Comparison of ENCODE assay signal across 19 cellular contexts in the genomic region with DNA sequence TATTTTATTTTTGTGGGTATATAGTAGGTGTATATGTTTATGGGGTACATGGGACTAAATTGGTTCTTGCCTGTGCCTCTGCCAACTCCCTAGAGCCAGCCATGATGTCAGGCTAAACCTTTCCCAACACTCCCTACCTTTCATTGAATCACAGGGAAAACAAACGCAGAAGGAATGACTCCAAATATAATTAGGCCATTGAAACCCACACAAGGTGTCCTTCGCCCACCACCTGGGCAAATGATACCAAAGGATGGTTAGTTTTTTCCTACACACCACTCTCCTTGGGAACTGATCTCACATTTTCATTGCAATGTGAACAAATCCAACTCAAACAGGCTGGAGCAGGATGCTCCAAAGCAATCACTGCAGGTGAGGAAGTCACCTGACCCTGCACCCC. TPM values are rescaled to one million over a fixed set of nuclear protein-coding genes. Genes with fewer than 3 reads are reported as not detected.
DNase-seq lines count a peak whose midpoint lies in the region; ATAC-seq and TF ChIP-seq lines count a peak whose summit lies in the region.
"Had no signal": no experiment of that assay in that cellular context is flagged by ENCODE, and none has a peak within 500 bp of the region (broad histone marks: within the 10 kb centered on the region; RNA-seq: fewer than 3 reads in every experiment).

No MANE protein-coding gene starts in this region.

- H3K9me3 Mint-ChIP-seq in activated CD8-positive, alpha-beta T cell treated with anti-CD3 and anti-CD28 coated beads, Interleukin-2, amount 10 ng/mL, durations not matched to agents 7 days and 5 days (ENCODE audit: insufficient read depth): no peaks in the 10 kb centered on the region
- no peaks in the 10 kb centered on the region for H3K9me3 Mint-ChIP-seq in activated CD8-positive, alpha-beta T cell treated with anti-CD3 and anti-CD28 coated beads for 36 hours
- H3K9me3 Mint-ChIP-seq in progenitor cell of endocrine pancreas (ENCODE audit: low read depth): no peaks in the 10 kb centered on the region
- H3K9me3 Mint-ChIP-seq: CD4-positive, alpha-beta T cell had no signal

- peaks cover 18 to 27% of the 10 kb centered on the region in 2 experiments for H3K36me3 ChIP-seq in HEK293 (ENCODE audit: control insufficient read depth in 2 of 2, insufficient read depth in 1 of 2, low read length in 2 of 2)

- peaks cover 25% of the 10 kb centered on the region for H3K36me3 Mint-ChIP-seq in activated CD8-positive, alpha-beta T cell treated with anti-CD3 and anti-CD28 coated beads, Interleukin-2, amount 10 ng/mL, durations not matched to agents 7 days and 5 days (ENCODE audit: low read depth)
- peaks cover 15% of the 10 kb centered on the region for H3K36me3 Mint-ChIP-seq in activated CD8-positive, alpha-beta T cell treated with anti-CD3 and anti-CD28 coated beads for 36 hours (ENCODE audit: low read depth)
- peaks cover 14% of the 10 kb centered on the region for H3K36me3 Mint-ChIP-seq in progenitor cell of endocrine pancreas (ENCODE audit: insufficient read depth)

- ATAC-seq in activated CD8-positive, alpha-beta T cell treated with anti-CD3 and anti-CD28 coated beads, Interleukin-2, amount 10 ng/mL, durations not matched to agents 7 days and 5 days: no peak
- no peak for ATAC-seq in activated CD8-positive, alpha-beta T cell treated with anti-CD3 and anti-CD28 coated beads for 36 hours
- no peak for ATAC-seq in GM21381 (IDR thresholded peaks at IDR 0.05; ENCODE audit: unreplicated experiment)
- ATAC-seq: Panc1, Right ventricle myocardium inferior had no signal

- H3K9me3 ChIP-seq in HEK293 (ENCODE audit: control insufficient read depth, insufficient read depth, low read depth, low read length): no peaks in the 10 kb centered on the region
- H3K9me3 ChIP-seq: MG63, SK-N-SH had no signal

- intact Hi-C loops in activated CD8-positive, alpha-beta T cell treated with anti-CD3 and anti-CD28 coated beads for 36 hours (cut with micrococcal nuclease): no loop called here

- DNase-seq in activated CD8-positive, alpha-beta T cell treated with anti-CD3 and anti-CD28 coated beads, Interleukin-2, amount 10 ng/mL, durations not matched to agents 7 days and 5 days: peak; percentile 9
- DNase-seq in activated CD8-positive, alpha-beta T cell treated with anti-CD3 and anti-CD28 coated beads for 36 hours: no peak
- no peak for DNase-seq in progenitor cell of endocrine pancreas (ENCODE audit: low spot score, unreplicated experiment)
- DNase-seq in cerebellar nuclear complex (lab: John Stamatoyannopoulos, UW): no peak
- DNase-seq: ACHN; CD4-positive, alpha-beta T cell; H7; MG63; NCI-H1092 treated with DMSO at 0.1 percent for 48 hours; NCI-H187 treated with DMSO at 0.1 percent for 48 hours; NCI-H226; NCI-H774; SK-N-SH had no signal

- H3K27me3 Mint-ChIP-seq in activated CD8-positive, alpha-beta T cell treated with anti-CD3 and anti-CD28 coated beads, Interleukin-2, amount 10 ng/mL, durations not matched to agents 7 days and 5 days (ENCODE audit: low read depth): no peaks in the 10 kb centered on the region
- H3K27me3 Mint-ChIP-seq in activated CD8-positive, alpha-beta T cell treated with anti-CD3 and anti-CD28 coated beads for 36 hours: no peaks in the 10 kb centered on the region
- H3K27me3 Mint-ChIP-seq in progenitor cell of endocrine pancreas: no peaks in the 10 kb centered on the region
- H3K27me3 Mint-ChIP-seq: CD4-positive, alpha-beta T cell had no signal

- H3K27ac Mint-ChIP-seq in activated CD8-positive, alpha-beta T cell treated with anti-CD3 and anti-CD28 coated beads, Interleukin-2, amount 10 ng/mL, durations not matched to agents 7 days and 5 days: no peak overlapping the region
- H3K27ac Mint-ChIP-seq in activated CD8-positive, alpha-beta T cell treated with anti-CD3 and anti-CD28 coated beads for 36 hours: no peak overlapping the region
- H3K27ac Mint-ChIP-seq in progenitor cell of endocrine pancreas: peak overlapping the region; percentile 11
- H3K27ac Mint-ChIP-seq: CD4-positive, alpha-beta T cell had no signal

- no peak for TF ChIP-seq CTCF in activated CD8-positive, alpha-beta T cell treated with anti-CD3 and anti-CD28 coated beads for 36 hours (IDR thresholded peaks at IDR 0.05)
- TF ChIP-seq CTCF in HEK293 (tag by site-specific recombination; IDR thresholded peaks at IDR 0.05) (no peak), VCaP (conservative IDR thresholded peaks at IDR 0.05) (no peak), progenitor cell of endocrine pancreas (IDR thresholded peaks at IDR 0.05; ENCODE audit: unreplicated experiment) (no peak)

- CTCF ChIA-PET in activated CD8-positive, alpha-beta T cell treated with anti-CD3 and anti-CD28 coated beads, Interleukin-2, amount 10 ng/mL, durations not matched to agents 7 days and 5 days (lab: Charles Lee): no interaction called here
- CTCF ChIA-PET in activated CD8-positive, alpha-beta T cell treated with anti-CD3 and anti-CD28 coated beads for 36 hours (lab: Charles Lee): interaction anchor here (1.3 to 1.6 kb wide), 3 partner anchors 12 to 85 kb away, joined by 3 to 5 read pairs (median 3); no protein-coding TSS in a partner anchor
- CTCF ChIA-PET in HEK293 (lab: Yijun Ruan, JAX): interaction anchor here (0.7 to 4.3 kb wide), 3 partner anchors 76 to 334 kb away, joined by 3 to 17 read pairs (median 4); no protein-coding TSS in a partner anchor

- no peaks in the 10 kb centered on the region for H3K4me1 Mint-ChIP-seq in activated CD8-positive, alpha-beta T cell treated with anti-CD3 and anti-CD28 coated beads, Interleukin-2, amount 10 ng/mL, durations not matched to agents 7 days and 5 days (ENCODE audit: low read depth)
- H3K4me1 Mint-ChIP-seq in activated CD8-positive, alpha-beta T cell treated with anti-CD3 and anti-CD28 coated beads for 36 hours (ENCODE audit: low read depth): no peaks in the 10 kb centered on the region
- peaks cover 12% of the 10 kb centered on the region for H3K4me1 Mint-ChIP-seq in progenitor cell of endocrine pancreas (ENCODE audit: low read depth)

- no peak overlapping the region for H3K4me3 ChIP-seq in HEK293 (ENCODE audit: low read depth, low read length)
- H3K4me3 ChIP-seq: MG63 had no signal

- H3K4me1 ChIP-seq in HEK293 (ENCODE audit: control insufficient read depth, insufficient read depth, low read length): peaks cover 3% of the 10 kb centered on the region; the same call in 1 of the 2 replicates

- H3K4me3 Mint-ChIP-seq in activated CD8-positive, alpha-beta T cell treated with anti-CD3 and anti-CD28 coated beads, Interleukin-2, amount 10 ng/mL, durations not matched to agents 7 days and 5 days: no peak overlapping the region
- no peak overlapping the region for H3K4me3 Mint-ChIP-seq in activated CD8-positive, alpha-beta T cell treated with anti-CD3 and anti-CD28 coated beads for 36 hours
- H3K4me3 Mint-ChIP-seq in progenitor cell of endocrine pancreas (ENCODE audit: low read depth): no peak overlapping the region
- H3K4me3 Mint-ChIP-seq: CD4-positive, alpha-beta T cell had no signal

- no peak overlapping the region for H3K27ac ChIP-seq in HEK293 (ENCODE audit: extremely low read depth, low read depth, low read length)
- peak overlapping the region; percentile 27; the same call in 1 of the 2 replicates for H3K27ac ChIP-seq in VCaP
- H3K27ac ChIP-seq: KMS-11 had no signal

- POLR2A ChIA-PET in activated CD8-positive, alpha-beta T cell treated with anti-CD3 and anti-CD28 coated beads, Interleukin-2, amount 10 ng/mL, durations not matched to agents 7 days and 5 days (lab: Charles Lee): no interaction called here
- POLR2A ChIA-PET in activated CD8-positive, alpha-beta T cell treated with anti-CD3 and anti-CD28 coated beads for 36 hours (lab: Charles Lee): interaction anchor here (2.5 kb wide), 1 partner anchor 9 kb away, joined by 8 read pairs; no protein-coding TSS in a partner anchor
- POLR2A ChIA-PET in HEK293 (lab: Yijun Ruan, JAX): interaction anchor here (4.2 kb wide), 1 partner anchor 27 kb away, joined by 26 read pairs; a partner anchor contains a TSS

TF ChIP-seq in HEK293, 187 proteins besides CTCF, POLR2A, EP300 and RAD21:
- peak; percentile 77 for TF ChIP-seq ZFHX2 (tag by site-specific recombination; conservative IDR thresholded peaks at IDR 0.05)
- TF ChIP-seq EGR2 (tag by site-specific recombination; IDR thresholded peaks at IDR 0.05; ENCODE audit: low read depth): peak; percentile 76
- no peak for TF ChIP-seq ZNF701 (tag by site-specific recombination; IDR thresholded peaks at IDR 0.05)
- TF ChIP-seq ZNF248 (tag by site-specific recombination; IDR thresholded peaks at IDR 0.05): no peak
- TF ChIP-seq ZNF366 (tag by site-specific recombination; conservative IDR thresholded peaks at IDR 0.05): 0 out of 2 replicates have a peak, but pooled peaks have one; percentile 20
TF ChIP-seq in HEK293: peak in this region for 3.

RNA-seq across cellular contexts. Expression of a gene that starts 27.5 kb away (rescaled TPM):
- 100 to 1,000 TPM; 118 to 121 TPM for total RNA-seq in activated CD8-positive, alpha-beta T cell treated with anti-CD3 and anti-CD28 coated beads, Interleukin-2, amount 10 ng/mL, durations not matched to agents 7 days and 5 days
- total RNA-seq in activated CD8-positive, alpha-beta T cell treated with anti-CD3 and anti-CD28 coated beads for 36 hours: 100 to 1,000 TPM; 224 to 231 TPM
- total RNA-seq in progenitor cell of endocrine pancreas: 452 and 468 TPM in 2 replicates
